Comparison of ENCODE assay signal across 17 cellular contexts in the genomic region with DNA sequence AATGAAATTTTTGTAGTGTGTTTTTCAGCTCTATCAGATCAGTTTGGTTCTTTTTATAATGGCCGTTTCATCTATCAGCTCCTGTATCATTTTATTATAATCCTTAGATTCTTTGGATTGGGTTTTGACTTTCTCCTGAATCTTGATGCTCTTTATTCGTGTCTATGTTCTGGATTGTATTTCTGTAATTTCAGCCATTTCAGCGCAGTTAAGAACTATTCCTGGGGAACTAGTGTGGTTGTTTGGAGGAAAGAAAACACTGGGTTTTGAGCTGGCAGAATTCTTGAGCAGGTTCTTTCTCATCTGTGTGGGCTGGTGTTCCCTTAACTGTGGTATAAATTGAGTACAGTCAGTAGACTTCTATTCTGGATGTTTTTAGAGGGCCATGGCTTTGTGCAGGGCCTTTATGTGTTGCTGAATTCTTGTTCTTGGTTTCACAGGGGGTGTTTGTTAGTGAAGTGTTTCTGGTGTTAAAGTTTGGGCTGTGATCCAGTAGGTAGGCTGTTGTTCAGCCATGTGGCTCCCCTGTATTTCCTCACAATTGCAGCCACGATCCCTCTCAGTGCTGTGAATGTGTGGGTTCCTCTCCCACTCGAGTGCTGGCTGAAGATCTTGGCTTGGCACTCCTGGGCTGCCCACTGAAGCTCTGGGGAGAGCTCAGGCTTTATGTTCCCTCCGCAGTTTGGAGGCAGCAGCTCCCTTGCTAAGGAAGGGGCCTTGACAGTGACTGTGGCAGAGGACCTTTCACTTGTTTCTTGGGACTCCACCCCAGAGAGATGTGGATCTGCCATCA. TPM values are rescaled to one million over a fixed set of nuclear protein-coding genes. Genes with fewer than 3 reads are reported as not detected.
DNase-seq lines count a peak whose midpoint lies in the region; ATAC-seq and TF ChIP-seq lines count a peak whose summit lies in the region.
"Had no signal": no experiment of that assay in that cellular context is flagged by ENCODE, and none has a peak within 500 bp of the region (broad histone marks: within the 10 kb centered on the region; RNA-seq: fewer than 3 reads in every experiment).

No MANE protein-coding gene starts in this region.

- H3K36me3 Mint-ChIP-seq in HFFc6 (ENCODE audit: low read depth) = peaks cover 22% of the 10 kb centered on the region

- no peaks in the 10 kb centered on the region for H3K27me3 Mint-ChIP-seq in HFFc6 (ENCODE audit: insufficient read depth)

- in situ Hi-C loops in KBM-7 (cut with MboI; ENCODE audit: low pct_unique_long_range_greater_than_20kb, low sequenced_read_pairs) = no loop called here

- no peak for TF ChIP-seq CTCF in HFFc6 (IDR thresholded peaks at IDR 0.05)

- H3K4me1 Mint-ChIP-seq in HFFc6 (ENCODE audit: low read depth) = peaks cover 19% of the 10 kb centered on the region
- H3K4me1 Mint-ChIP-seq: GM23338 had no signal

- peaks cover 20% of the 10 kb centered on the region for H3K9me3 Mint-ChIP-seq in HFFc6

- H3K4me3 Mint-ChIP-seq in HFFc6 = no peak overlapping the region
- H3K4me3 Mint-ChIP-seq: CD4-positive, alpha-beta T cell; GM23338 had no signal

- ATAC-seq in GM21381 (IDR thresholded peaks at IDR 0.05; ENCODE audit: unreplicated experiment) = no peak
- ATAC-seq: GM23338 had no signal

- H3K27ac Mint-ChIP-seq in HFFc6 = peak overlapping the region; percentile 74
- H3K27ac Mint-ChIP-seq: CD4-positive, alpha-beta T cell; GM23338 had no signal

- DNase-seq in HFFc6 (no peak), anterior cingulate cortex (lab: John Stamatoyannopoulos, UW) (peak in 32 of 58 donors; percentile 2 to 89 (median 34)), iris pigment epithelial cell (ENCODE audit: low read depth) (peak; percentile 22), posterior cingulate gyrus (peak in 8 of 10 donors; percentile 36 to 94 (median 64)), DMS79 (lab: John Stamatoyannopoulos, UW) (no peak), foreskin melanocyte (no peak), KBM-7 (no peak)
- DNase-seq: Calu3; CD4-positive, alpha-beta T cell; KG1; NCI-H1417 treated with DMSO at 0.1 percent for 48 hours; NCI-H2029; NCI-H774 had no signal

- intact Hi-C loops in posterior cingulate gyrus (cut with DNase I) = no loop called here

RNA-seq across cellular contexts. Expression of gene CCDC190, which starts 56.0 kb away (rescaled TPM):
- under 1 TPM in 3 of 6 experiments, not detected in 3; 0.07 to 0.21 (median 0.14) TPM for total RNA-seq in HFFc6 (2021; fragmentation: NEBNext Ultra II Directional; extraction: Animal tissue kit (Norgen Biotek cat#: 25700))
- total RNA-seq: Calu3; CD4-positive, alpha-beta T cell; G401; GM23338; NCI-H460 had no signal

Comparison
In these comparisons a context has a peak if more than half of its experiments do, and no peak if none do; other contexts are left out.
1. DNase-seq: peak in anterior cingulate cortex (32 of 58), iris pigment epithelial cell (single experiment) and posterior cingulate gyrus (8 of 10); none in HFFc6 (single experiment), DMS79 (single experiment), foreskin melanocyte (single experiment) and KBM-7 (single experiment).